1 cellular context compared by ENCODE assay signal in the genomic region with DNA sequence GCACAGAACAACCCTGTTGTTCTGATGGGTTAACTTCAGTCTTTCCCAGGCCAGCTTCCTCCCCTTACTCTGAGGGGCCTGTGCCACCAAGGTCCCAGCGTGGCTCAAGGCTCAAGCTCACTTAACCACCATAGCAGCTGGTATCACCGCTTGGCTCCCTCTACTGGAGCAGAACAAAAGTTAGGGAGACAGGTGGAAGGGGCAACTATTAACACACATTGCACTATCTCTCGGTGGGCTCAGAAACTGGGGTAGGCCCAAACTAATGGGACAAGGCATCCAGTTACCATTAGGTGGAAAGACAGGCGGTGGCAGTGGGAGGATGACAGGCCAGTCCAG.
TF ChIP-seq lines count a peak whose summit lies in the region.

No MANE protein-coding gene starts in this region.

TF ChIP-seq in GM12878, 131 proteins besides CTCF, POLR2A, EP300 and RAD21 (continued from another document):
- TF ChIP-seq, protein P1, sequence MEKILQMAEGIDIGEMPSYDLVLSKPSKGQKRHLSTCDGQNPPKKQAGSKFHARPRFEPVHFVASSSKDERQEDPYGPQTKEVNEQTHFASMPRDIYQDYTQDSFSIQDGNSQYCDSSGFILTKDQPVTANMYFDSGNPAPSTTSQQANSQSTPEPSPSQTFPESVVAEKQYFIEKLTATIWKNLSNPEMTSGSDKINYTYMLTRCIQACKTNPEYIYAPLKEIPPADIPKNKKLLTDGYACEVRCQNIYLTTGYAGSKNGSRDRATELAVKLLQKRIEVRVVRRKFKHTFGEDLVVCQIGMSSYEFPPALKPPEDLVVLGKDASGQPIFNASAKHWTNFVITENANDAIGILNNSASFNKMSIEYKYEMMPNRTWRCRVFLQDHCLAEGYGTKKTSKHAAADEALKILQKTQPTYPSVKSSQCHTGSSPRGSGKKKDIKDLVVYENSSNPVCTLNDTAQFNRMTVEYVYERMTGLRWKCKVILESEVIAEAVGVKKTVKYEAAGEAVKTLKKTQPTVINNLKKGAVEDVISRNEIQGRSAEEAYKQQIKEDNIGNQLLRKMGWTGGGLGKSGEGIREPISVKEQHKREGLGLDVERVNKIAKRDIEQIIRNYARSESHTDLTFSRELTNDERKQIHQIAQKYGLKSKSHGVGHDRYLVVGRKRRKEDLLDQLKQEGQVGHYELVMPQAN (conservative IDR thresholded peaks at IDR 0.05) = no peak
- peak; percentile 76 for TF ChIP-seq SMC3 (IDR thresholded peaks at IDR 0.05; ENCODE audit: borderline replicate concordance, low read length)
- no peak for TF ChIP-seq SPI1 (IDR thresholded peaks at IDR 0.05; ENCODE audit: borderline replicate concordance, insufficient read depth, low read depth, low read length)
- TF ChIP-seq, protein P2, sequence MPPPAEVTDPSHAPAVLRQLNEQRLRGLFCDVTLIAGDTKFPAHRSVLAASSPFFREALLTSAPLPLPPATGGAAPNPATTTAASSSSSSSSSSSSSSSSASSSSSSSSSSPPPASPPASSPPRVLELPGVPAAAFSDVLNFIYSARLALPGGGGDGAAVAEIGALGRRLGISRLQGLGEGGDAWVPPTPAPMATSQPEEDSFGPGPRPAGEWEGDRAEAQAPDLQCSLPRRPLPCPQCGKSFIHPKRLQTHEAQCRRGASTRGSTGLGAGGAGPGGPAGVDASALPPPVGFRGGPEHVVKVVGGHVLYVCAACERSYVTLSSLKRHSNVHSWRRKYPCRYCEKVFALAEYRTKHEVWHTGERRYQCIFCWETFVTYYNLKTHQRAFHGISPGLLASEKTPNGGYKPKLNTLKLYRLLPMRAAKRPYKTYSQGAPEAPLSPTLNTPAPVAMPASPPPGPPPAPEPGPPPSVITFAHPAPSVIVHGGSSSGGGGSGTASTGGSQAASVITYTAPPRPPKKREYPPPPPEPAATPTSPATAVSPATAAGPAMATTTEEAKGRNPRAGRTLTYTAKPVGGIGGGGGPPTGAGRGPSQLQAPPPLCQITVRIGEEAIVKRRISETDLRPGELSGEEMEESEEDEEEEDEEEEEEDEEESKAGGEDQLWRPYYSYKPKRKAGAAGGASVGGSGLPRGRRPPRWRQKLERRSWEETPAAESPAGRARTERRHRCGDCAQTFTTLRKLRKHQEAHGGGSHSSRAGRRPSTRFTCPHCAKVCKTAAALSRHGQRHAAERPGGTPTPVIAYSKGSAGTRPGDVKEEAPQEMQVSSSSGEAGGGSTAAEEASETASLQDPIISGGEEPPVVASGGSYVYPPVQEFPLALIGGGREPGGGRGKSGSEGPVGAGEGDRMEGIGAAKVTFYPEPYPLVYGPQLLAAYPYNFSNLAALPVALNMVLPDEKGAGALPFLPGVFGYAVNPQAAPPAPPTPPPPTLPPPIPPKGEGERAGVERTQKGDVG (CRISPR knock-in tag; IDR thresholded peaks at IDR 0.05) = no peak
- no peak for TF ChIP-seq BACH1 (IDR thresholded peaks at IDR 0.05; ENCODE audit: borderline replicate concordance)
- TF ChIP-seq, protein P3, sequence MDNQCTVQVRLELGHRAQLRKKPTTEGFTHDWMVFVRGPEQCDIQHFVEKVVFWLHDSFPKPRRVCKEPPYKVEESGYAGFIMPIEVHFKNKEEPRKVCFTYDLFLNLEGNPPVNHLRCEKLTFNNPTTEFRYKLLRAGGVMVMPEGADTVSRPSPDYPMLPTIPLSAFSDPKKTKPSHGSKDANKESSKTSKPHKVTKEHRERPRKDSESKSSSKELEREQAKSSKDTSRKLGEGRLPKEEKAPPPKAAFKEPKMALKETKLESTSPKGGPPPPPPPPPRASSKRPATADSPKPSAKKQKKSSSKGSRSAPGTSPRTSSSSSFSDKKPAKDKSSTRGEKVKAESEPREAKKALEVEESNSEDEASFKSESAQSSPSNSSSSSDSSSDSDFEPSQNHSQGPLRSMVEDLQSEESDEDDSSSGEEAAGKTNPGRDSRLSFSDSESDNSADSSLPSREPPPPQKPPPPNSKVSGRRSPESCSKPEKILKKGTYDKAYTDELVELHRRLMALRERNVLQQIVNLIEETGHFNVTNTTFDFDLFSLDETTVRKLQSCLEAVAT (IDR thresholded peaks at IDR 0.05) = no peak
- no peak for TF ChIP-seq CREB1 (IDR thresholded peaks at IDR 0.05; ENCODE audit: low read depth)
- TF ChIP-seq, protein P4, sequence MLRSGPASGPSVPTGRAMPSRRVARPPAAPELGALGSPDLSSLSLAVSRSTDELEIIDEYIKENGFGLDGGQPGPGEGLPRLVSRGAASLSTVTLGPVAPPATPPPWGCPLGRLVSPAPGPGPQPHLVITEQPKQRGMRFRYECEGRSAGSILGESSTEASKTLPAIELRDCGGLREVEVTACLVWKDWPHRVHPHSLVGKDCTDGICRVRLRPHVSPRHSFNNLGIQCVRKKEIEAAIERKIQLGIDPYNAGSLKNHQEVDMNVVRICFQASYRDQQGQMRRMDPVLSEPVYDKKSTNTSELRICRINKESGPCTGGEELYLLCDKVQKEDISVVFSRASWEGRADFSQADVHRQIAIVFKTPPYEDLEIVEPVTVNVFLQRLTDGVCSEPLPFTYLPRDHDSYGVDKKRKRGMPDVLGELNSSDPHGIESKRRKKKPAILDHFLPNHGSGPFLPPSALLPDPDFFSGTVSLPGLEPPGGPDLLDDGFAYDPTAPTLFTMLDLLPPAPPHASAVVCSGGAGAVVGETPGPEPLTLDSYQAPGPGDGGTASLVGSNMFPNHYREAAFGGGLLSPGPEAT (IDR thresholded peaks at IDR 0.05; ENCODE audit: low read depth) = no peak
- TF ChIP-seq RELA (IDR thresholded peaks at IDR 0.05; ENCODE audit: borderline replicate concordance, partially characterized antibody) = no peak
- no peak for TF ChIP-seq ZNF622 (IDR thresholded peaks at IDR 0.05)
- TF ChIP-seq PML (IDR thresholded peaks at IDR 0.05; ENCODE audit: low read length) = no peak
- TF ChIP-seq TCF3 (IDR thresholded peaks at IDR 0.05; ENCODE audit: borderline replicate concordance, insufficient read depth, low read depth, low read length) = peak; percentile 55; the same call in 1 of the 2 replicates
- TF ChIP-seq NR2F1 (conservative IDR thresholded peaks at IDR 0.05) = no peak
- TF ChIP-seq, protein P5, sequence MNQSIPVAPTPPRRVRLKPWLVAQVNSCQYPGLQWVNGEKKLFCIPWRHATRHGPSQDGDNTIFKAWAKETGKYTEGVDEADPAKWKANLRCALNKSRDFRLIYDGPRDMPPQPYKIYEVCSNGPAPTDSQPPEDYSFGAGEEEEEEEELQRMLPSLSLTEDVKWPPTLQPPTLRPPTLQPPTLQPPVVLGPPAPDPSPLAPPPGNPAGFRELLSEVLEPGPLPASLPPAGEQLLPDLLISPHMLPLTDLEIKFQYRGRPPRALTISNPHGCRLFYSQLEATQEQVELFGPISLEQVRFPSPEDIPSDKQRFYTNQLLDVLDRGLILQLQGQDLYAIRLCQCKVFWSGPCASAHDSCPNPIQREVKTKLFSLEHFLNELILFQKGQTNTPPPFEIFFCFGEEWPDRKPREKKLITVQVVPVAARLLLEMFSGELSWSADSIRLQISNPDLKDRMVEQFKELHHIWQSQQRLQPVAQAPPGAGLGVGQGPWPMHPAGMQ (IDR thresholded peaks at IDR 0.05; ENCODE audit: borderline replicate concordance) = no peak
- no peak for TF ChIP-seq ZNF274 (IDR thresholded peaks at IDR 0.05; ENCODE audit: insufficient read depth, insufficient read length)
- 0 out of 2 replicates have a peak, but pooled peaks have one; percentile 35 for TF ChIP-seq TCF12 (IDR thresholded peaks at IDR 0.05; ENCODE audit: low read depth, low read length)
